ENCODE assay signal across 9 cellular contexts in the genomic region with DNA sequence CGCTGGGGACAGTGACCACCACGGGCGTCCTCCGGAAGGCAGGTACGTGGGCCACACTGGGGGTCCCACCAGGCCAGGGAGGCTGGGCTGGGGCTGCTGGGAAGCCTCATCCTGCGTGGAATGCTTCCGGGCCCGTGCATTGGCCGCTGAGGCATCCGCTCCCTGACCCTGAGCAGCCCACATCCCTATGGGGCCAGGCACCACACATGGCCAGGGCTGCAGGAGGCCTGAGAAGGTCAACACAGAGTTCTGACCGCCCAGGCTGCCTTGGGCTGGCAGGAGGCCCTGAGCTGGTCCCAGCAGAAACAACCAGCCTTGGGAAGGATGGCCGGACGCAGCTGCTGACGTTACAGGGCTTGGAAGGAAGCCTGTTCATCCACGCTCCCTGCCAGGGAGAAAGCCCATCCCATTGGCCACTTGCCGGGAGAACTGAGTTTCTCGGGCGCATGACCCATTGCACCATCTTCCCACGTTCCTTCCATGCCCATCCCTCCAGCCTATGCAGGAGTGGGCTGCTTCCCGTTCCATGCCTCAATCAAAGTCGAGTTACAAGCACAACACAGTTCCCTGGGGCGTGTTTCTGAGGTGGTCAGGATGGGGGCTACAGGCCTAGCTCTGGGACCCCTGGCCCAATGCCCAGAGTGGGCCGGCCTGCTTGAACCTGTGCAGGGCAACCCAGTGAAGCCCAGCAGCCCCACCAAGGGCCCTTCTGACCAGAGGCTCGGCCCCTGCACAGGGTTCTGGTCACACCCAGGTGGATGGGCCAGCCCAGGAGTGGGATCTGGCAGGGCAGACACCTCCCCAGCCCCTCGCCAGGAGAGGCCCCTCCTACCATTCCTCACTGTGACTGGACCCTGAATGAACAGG. TPM values are rescaled to one million over a fixed set of nuclear protein-coding genes. Genes with fewer than 3 reads are reported as not detected.
A peak's percentile ranks its signal among the peaks of the same experiment; 100 is the strongest.
DNase-seq lines count a peak whose midpoint lies in the region; ATAC-seq and TF ChIP-seq lines count a peak whose summit lies in the region.
"Had no signal": no experiment of that assay in that cellular context is flagged by ENCODE, and none has a peak within 500 bp of the region (broad histone marks: within the 10 kb centered on the region; RNA-seq: fewer than 3 reads in every experiment).

No MANE protein-coding gene starts in this region.

- TF ChIP-seq CTCF in upper lobe of left lung (IDR thresholded peaks at IDR 0.05) = no peak

- no peak overlapping the region for H3K4ac ChIP-seq in mesenchymal stem cell (ENCODE audit: low read depth in 1 of 2, low read length in 2 of 2)

- H3K23ac ChIP-seq in mesenchymal stem cell (ENCODE audit: low read length in 2 of 2) = no peak overlapping the region

- H2BK120ac ChIP-seq in mesenchymal stem cell (ENCODE audit: low read depth, low read length) = no peak overlapping the region

- no peak overlapping the region for H3K18ac ChIP-seq in mesenchymal stem cell (ENCODE audit: low read depth in 1 of 2, low read length in 2 of 2)

- H3K14ac ChIP-seq in mesenchymal stem cell (ENCODE audit: low read length in 2 of 2) = no peak overlapping the region

- no peak for TF ChIP-seq POLR2A in upper lobe of left lung (IDR thresholded peaks at IDR 0.05)

- H3K4me2 ChIP-seq in mesenchymal stem cell (ENCODE audit: low read length, poor library complexity, severe bottlenecking) = no peak overlapping the region

- H3K4me1 ChIP-seq in mesenchymal stem cell (ENCODE audit: control insufficient read depth, insufficient read depth, low read depth, low read length) (peaks cover 30% of the 10 kb centered on the region), upper lobe of left lung (peaks cover 0 to 23% (median 17%) of the 10 kb centered on the region in 4 donors)

- peak; percentile 24 for ATAC-seq in esophagus mucosa
- ATAC-seq in upper lobe of left lung (ENCODE audit: low FRiP score in 2 of 2) = peak in 1 of 2 donors; percentile 57
- no peak for ATAC-seq in GM21360 (IDR thresholded peaks at IDR 0.05; ENCODE audit: unreplicated experiment)

- WGBS in mesenchymal stem cell = 89% methylated on average over 25 of the region's 25 CpGs
- 73 to 77% methylated on average over 11 to 25 of the region's 25 CpGs for WGBS in upper lobe of left lung, 2 donors

- peak overlapping the region; percentile 38 for H3K9ac ChIP-seq in mesenchymal stem cell (ENCODE audit: low read length)

- no peaks in the 10 kb centered on the region for H3K36me3 ChIP-seq in mesenchymal stem cell (ENCODE audit: control insufficient read depth in 1 of 2, insufficient read depth in 2 of 2, low read depth in 1 of 2, low read length in 2 of 2)
- no peaks in the 10 kb centered on the region for H3K36me3 ChIP-seq in upper lobe of left lung

- H3K27ac ChIP-seq in mesenchymal stem cell (ENCODE audit: low read length, poor library complexity, severe bottlenecking) (no peak overlapping the region), upper lobe of left lung (peak overlapping the region in 3 of 4 donors; percentile 43 to 73 (median 66))

- no peak for TF ChIP-seq EP300 in upper lobe of left lung (IDR thresholded peaks at IDR 0.05)

- no peak overlapping the region for H2BK5ac ChIP-seq in mesenchymal stem cell (ENCODE audit: low read depth, low read length, poor library complexity, severe bottlenecking)

- no peak overlapping the region for H4K8ac ChIP-seq in mesenchymal stem cell (ENCODE audit: low read length)

- H3K9me3 ChIP-seq in mesenchymal stem cell (ENCODE audit: control insufficient read depth, low read length) = no peaks in the 10 kb centered on the region
- H3K9me3 ChIP-seq in upper lobe of left lung = no peaks in the 10 kb centered on the region

- H3K79me1 ChIP-seq in mesenchymal stem cell (replicated peaks; ENCODE audit: low read length, poor library complexity, severe bottlenecking) = no peaks in the 10 kb centered on the region

- peak; percentile 5 for DNase-seq in NCI-H2196 treated with DMSO at 0.1 percent for 48 hours (lab: John Stamatoyannopoulos, UW; ENCODE audit: unreplicated experiment)
- DNase-seq in mesenchymal stem cell = no peak
- peak in 1 of 2 donors; percentile 83 for DNase-seq in upper lobe of left lung
- no peak for DNase-seq in activated T-cell treated with anti-CD3 and anti-CD28 coated beads, Interleukin-2, amount 50 U/mL, for 48 hours
- DNase-seq in T1000 (lab: John Stamatoyannopoulos, UW) = no peak
- DNase-seq: activated naive CD4-positive, alpha-beta T cell treated with Interleukin-2 at 50 U/mL for 16 hours; NCI-H1105 had no signal

- peak overlapping the region; percentile 53 for H4K91ac ChIP-seq in mesenchymal stem cell (ENCODE audit: low read length)

- no peak overlapping the region for H2BK15ac ChIP-seq in mesenchymal stem cell (ENCODE audit: low read depth, poor library complexity, severe bottlenecking)

- no peak overlapping the region for H2AFZ ChIP-seq in mesenchymal stem cell (ENCODE audit: low read depth, low read length)

- H3K4me3 ChIP-seq in mesenchymal stem cell (ENCODE audit: insufficient read depth in 1 of 2, low read depth in 1 of 2, low read length in 2 of 2) (no peak overlapping the region), upper lobe of left lung (no peak overlapping the region)

- H2AK5ac ChIP-seq in mesenchymal stem cell (ENCODE audit: low read length, severe bottlenecking) = no peak overlapping the region

- peaks cover 0 to 35% of the 10 kb centered on the region in 2 experiments for H3K27me3 ChIP-seq in mesenchymal stem cell (ENCODE audit: control insufficient read depth in 1 of 2, insufficient read depth in 1 of 2, low read length in 2 of 2)
- H3K27me3 ChIP-seq in upper lobe of left lung = no peaks in the 10 kb centered on the region

- H2BK12ac ChIP-seq in mesenchymal stem cell (ENCODE audit: low read length in 2 of 2) = no peak overlapping the region

RNA-seq across cellular contexts. Expression of a gene that starts 31.7 kb away (rescaled TPM):
- total RNA-seq in esophagus mucosa = 20.7 TPM
- 16.3 TPM for polyA plus RNA-seq in mesenchymal stem cell (2013, experiment 1 of 2)
- polyA plus RNA-seq in mesenchymal stem cell (2013, experiment 2 of 2) = 15.1 TPM
- total RNA-seq in upper lobe of left lung = 10 to 100 TPM; 25.7 to 43.0 (median 30.8) TPM

RNA-seq across cellular contexts. Expression of a gene that starts 41.7 kb away (rescaled TPM):
- total RNA-seq in esophagus mucosa (1.3 TPM), upper lobe of left lung (10 to 100 TPM in 1 of 6 donors, 1 to 10 TPM in 5; 1.2 to 21.0 (median 2.4) TPM)
- 1.9 TPM for polyA plus RNA-seq in mesenchymal stem cell (2013, experiment 1 of 2)
- polyA plus RNA-seq in mesenchymal stem cell (2013, experiment 2 of 2) = 1.7 TPM
